1 cellular context compared by ENCODE assay signal in the genomic region with DNA sequence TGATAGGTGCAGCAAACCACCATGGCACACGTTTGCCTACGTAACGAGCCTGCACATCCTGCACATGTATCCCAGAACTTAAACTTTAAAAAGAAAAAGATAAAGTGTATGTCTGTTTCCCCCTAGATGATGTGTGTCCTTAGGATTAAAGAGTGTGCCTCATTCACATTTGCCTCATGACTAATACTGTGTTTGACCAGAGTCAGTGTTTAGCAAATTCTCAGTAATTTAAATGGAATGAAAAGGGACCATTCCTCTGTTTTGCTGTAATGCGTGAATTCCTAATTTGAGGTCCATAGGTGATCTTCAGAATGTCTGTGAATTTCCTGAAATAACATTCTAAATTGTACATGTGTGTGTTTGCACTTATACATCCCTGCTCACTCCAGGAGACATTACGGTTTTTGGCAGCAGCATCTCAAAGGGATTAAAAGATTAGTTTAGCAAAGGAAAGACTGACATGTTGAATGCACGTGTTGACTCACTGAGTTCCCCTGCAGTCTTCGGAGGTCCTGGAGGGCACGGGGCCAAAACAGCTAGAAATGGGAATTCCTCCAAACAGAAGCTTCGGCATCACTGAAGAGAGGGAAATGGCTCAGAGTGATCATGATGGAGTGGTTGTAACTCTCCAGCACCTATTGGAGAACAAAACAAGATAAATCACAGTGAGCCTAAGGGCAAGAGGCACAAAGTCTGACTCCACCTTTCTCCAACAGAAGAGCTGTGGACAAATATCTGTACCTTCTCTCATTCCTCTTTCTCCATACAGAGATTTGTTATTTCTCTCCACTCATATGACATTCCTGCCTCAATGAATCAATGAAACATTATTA.
TF ChIP-seq lines count a peak whose summit lies in the region.

No MANE protein-coding gene starts in this region.

TF ChIP-seq in GM23338, 12 proteins besides CTCF, POLR2A, EP300 and RAD21 (continued from another document):
- TF ChIP-seq, protein P1, sequence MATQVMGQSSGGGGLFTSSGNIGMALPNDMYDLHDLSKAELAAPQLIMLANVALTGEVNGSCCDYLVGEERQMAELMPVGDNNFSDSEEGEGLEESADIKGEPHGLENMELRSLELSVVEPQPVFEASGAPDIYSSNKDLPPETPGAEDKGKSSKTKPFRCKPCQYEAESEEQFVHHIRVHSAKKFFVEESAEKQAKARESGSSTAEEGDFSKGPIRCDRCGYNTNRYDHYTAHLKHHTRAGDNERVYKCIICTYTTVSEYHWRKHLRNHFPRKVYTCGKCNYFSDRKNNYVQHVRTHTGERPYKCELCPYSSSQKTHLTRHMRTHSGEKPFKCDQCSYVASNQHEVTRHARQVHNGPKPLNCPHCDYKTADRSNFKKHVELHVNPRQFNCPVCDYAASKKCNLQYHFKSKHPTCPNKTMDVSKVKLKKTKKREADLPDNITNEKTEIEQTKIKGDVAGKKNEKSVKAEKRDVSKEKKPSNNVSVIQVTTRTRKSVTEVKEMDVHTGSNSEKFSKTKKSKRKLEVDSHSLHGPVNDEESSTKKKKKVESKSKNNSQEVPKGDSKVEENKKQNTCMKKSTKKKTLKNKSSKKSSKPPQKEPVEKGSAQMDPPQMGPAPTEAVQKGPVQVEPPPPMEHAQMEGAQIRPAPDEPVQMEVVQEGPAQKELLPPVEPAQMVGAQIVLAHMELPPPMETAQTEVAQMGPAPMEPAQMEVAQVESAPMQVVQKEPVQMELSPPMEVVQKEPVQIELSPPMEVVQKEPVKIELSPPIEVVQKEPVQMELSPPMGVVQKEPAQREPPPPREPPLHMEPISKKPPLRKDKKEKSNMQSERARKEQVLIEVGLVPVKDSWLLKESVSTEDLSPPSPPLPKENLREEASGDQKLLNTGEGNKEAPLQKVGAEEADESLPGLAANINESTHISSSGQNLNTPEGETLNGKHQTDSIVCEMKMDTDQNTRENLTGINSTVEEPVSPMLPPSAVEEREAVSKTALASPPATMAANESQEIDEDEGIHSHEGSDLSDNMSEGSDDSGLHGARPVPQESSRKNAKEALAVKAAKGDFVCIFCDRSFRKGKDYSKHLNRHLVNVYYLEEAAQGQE (IDR thresholded peaks at IDR 0.05; ENCODE audit: unreplicated experiment) = no peak
- TF ChIP-seq POLR2AphosphoS5 (IDR thresholded peaks at IDR 0.05; ENCODE audit: low read depth) = no peak
- no peak for TF ChIP-seq NANOG (IDR thresholded peaks at IDR 0.05; ENCODE audit: borderline replicate concordance)
